In genomic region chr17:32143525-32143865, GRCh38 we compare ENCODE assay signal across 8 cellular contexts. TPM values are rescaled to one million over a fixed set of nuclear protein-coding genes. Genes with fewer than 3 reads are reported as not detected.
DNase-seq lines count a peak whose midpoint lies in the region; ATAC-seq and TF ChIP-seq lines count a peak whose summit lies in the region.

No MANE protein-coding gene starts in this region.

- H3K4me3 ChIP-seq in BLaER1 treated with 17β-estradiol and CSF1 and Interleukin-3, amounts not matched to agents 10 nM and 100 nM = peak overlapping the region; percentile 79 to 100 (median 96)
- H3K4me3 ChIP-seq in MM.1S (ENCODE audit: low read length) (peak overlapping the region; percentile 74), coronary artery (peak overlapping the region; percentile 90)

- no peak overlapping the region for H2AFZ ChIP-seq in MM.1S (ENCODE audit: low read length)

- peaks cover 6% of the 10 kb centered on the region for H3K36me3 Mint-ChIP-seq in nephron progenitor cell (ENCODE audit: low read depth)

- peaks cover 48% of the 10 kb centered on the region for H3K79me2 ChIP-seq in MM.1S (ENCODE audit: low read length)

- peak overlapping the region; percentile 80 to 92 (median 89) for H3K4me2 ChIP-seq in BLaER1 treated with 17β-estradiol and CSF1 and Interleukin-3, amounts not matched to agents 10 nM and 100 nM
- H3K4me2 ChIP-seq in MM.1S (ENCODE audit: low read depth, low read length) = peak overlapping the region; percentile 71

- peaks cover 29% of the 10 kb centered on the region for H3K4me1 Mint-ChIP-seq in nephron progenitor cell

- H3K27ac Mint-ChIP-seq in nephron progenitor cell = peak overlapping the region; percentile 96

- DNase-seq in MM.1S (no peak), coronary artery (ENCODE audit: low spot score) (no peak), nephron progenitor cell (no peak), NCI-H748 treated with DMSO at 0.1 percent for 48 hours (lab: John Stamatoyannopoulos, UW) (no peak), ureter (ENCODE audit: low spot score) (no peak)

- H3K27me3 ChIP-seq in BLaER1 treated with 17β-estradiol and CSF1 and Interleukin-3, amounts not matched to agents 10 nM and 100 nM = no peaks in the 10 kb centered on the region
- no peaks in the 10 kb centered on the region for H3K27me3 ChIP-seq in MM.1S (replicated peaks; ENCODE audit: insufficient read depth, low read length)

- H3K9me2 ChIP-seq in MM.1S (replicated peaks; ENCODE audit: insufficient read depth, low read length) = no peaks in the 10 kb centered on the region

- H3K4me1 ChIP-seq in BLaER1 treated with 17β-estradiol and CSF1 and Interleukin-3, amounts not matched to agents 10 nM and 100 nM = peaks cover 25 to 74% (median 38%) of the 10 kb centered on the region in 10 experiments
- peaks cover 5% of the 10 kb centered on the region; the same call in 1 of the 2 replicates for H3K4me1 ChIP-seq in MM.1S (ENCODE audit: low read length)

- TF ChIP-seq CTCF in MM.1S (IDR thresholded peaks at IDR 0.05; ENCODE audit: low read length) (no peak), coronary artery (IDR thresholded peaks at IDR 0.05) (no peak), nephron progenitor cell (IDR thresholded peaks at IDR 0.05) (no peak)

- ATAC-seq in HG02885 (IDR thresholded peaks at IDR 0.05; ENCODE audit: poor library complexity, unreplicated experiment) = no peak
- ATAC-seq in GM18519 (IDR thresholded peaks at IDR 0.05; ENCODE audit: low FRiP score, unreplicated experiment) = no peak

- peaks cover 9 to 53% (median 38%) of the 10 kb centered on the region in 11 experiments; a peak in 19 of 22 replicates for H4K20me1 ChIP-seq in BLaER1 treated with 17β-estradiol and CSF1 and Interleukin-3, amounts not matched to agents 10 nM and 100 nM
- H4K20me1 ChIP-seq in MM.1S (ENCODE audit: insufficient read depth, low read length) = no peaks in the 10 kb centered on the region

- peaks cover 7% of the 10 kb centered on the region for H3K27me3 Mint-ChIP-seq in nephron progenitor cell (ENCODE audit: low read depth, poor library complexity)

- peak overlapping the region in 9 of 11 experiments; percentile 83 to 99 (median 97); a peak in 14 of 22 replicates for H3K27ac ChIP-seq in BLaER1 treated with 17β-estradiol and CSF1 and Interleukin-3, amounts not matched to agents 10 nM and 100 nM
- no peak overlapping the region for H3K27ac ChIP-seq in MM.1S (ENCODE audit: low read length)
- H3K27ac ChIP-seq in coronary artery = no peak overlapping the region

- peak overlapping the region; percentile 85 to 98 (median 92) for H3K9ac ChIP-seq in BLaER1 treated with 17β-estradiol and CSF1 and Interleukin-3, amounts not matched to agents 10 nM and 100 nM
- peak overlapping the region; percentile 59; the same call in 1 of the 2 replicates for H3K9ac ChIP-seq in MM.1S (ENCODE audit: low read length)

- peak overlapping the region; percentile 99 for H3K4me3 Mint-ChIP-seq in nephron progenitor cell

- H3F3A ChIP-seq in MM.1S (ENCODE audit: insufficient read depth, low read length) = peaks cover 15% of the 10 kb centered on the region

- H3K9me3 ChIP-seq in BLaER1 treated with 17β-estradiol and CSF1 and Interleukin-3, amounts not matched to agents 10 nM and 100 nM (replicated peaks in 1 of 11) = no peaks in the 10 kb centered on the region
- no peaks in the 10 kb centered on the region for H3K9me3 ChIP-seq in MM.1S (replicated peaks; ENCODE audit: insufficient read depth, low read length)

- peaks cover 0 to 38% (median 21%) of the 10 kb centered on the region in 11 experiments; a peak in 14 of 22 replicates for H3K36me3 ChIP-seq in BLaER1 treated with 17β-estradiol and CSF1 and Interleukin-3, amounts not matched to agents 10 nM and 100 nM
- no peaks in the 10 kb centered on the region for H3K36me3 ChIP-seq in MM.1S (replicated peaks; ENCODE audit: insufficient read depth, low read length)

- H3K9me3 Mint-ChIP-seq in nephron progenitor cell = no peaks in the 10 kb centered on the region

RNA-seq across cellular contexts. Expression of gene RHOT1, which starts 1.2 kb away (rescaled TPM):
- 37.3 TPM for total RNA-seq in ureter

Comparison
In these comparisons a context has a peak if more than half of its experiments do, and no peak if none do; other contexts are left out.
1. H3K27ac ChIP-seq: peak in BLaER1 treated with 17β-estradiol and CSF1 and Interleukin-3, amounts not matched to agents 10 nM and 100 nM (9 of 11); none in MM.1S (single experiment) and coronary artery (0 of 2).
2. Peak in every context shown above with its lines, with median percentiles within 50 percentile points of each other: H3K4me3 ChIP-seq.